Comparison of ENCODE assay signal across 9 cellular contexts in genomic region chr6:83708546-83708969, GRCh38. TPM values are rescaled to one million over a fixed set of nuclear protein-coding genes. Genes with fewer than 3 reads are reported as not detected.
A peak's percentile ranks its signal among the peaks of the same experiment; 100 is the strongest.
DNase-seq lines count a peak whose midpoint lies in the region; ATAC-seq and TF ChIP-seq lines count a peak whose summit lies in the region.
"Had no signal": no experiment of that assay in that cellular context is flagged by ENCODE, and none has a peak within 500 bp of the region (broad histone marks: within the 10 kb centered on the region; RNA-seq: fewer than 3 reads in every experiment).

No MANE protein-coding gene starts in this region.

- no peaks in the 10 kb centered on the region for H4K20me1 ChIP-seq in hepatocyte (ENCODE audit: insufficient read depth, poor library complexity, severe bottlenecking)

- H2AFZ ChIP-seq in hepatocyte, result peak overlapping the region; percentile 95

- H3K27ac ChIP-seq in VCaP, result peak overlapping the region; percentile 57; the same call in 1 of the 2 replicates
- no peak overlapping the region for H3K27ac ChIP-seq in hepatocyte
- no peak overlapping the region for H3K27ac ChIP-seq in spleen

- H3K27me3 ChIP-seq in hepatocyte, result peaks cover 65% of the 10 kb centered on the region
- peaks cover 0 to 63% (median 30%) of the 10 kb centered on the region in 7 donors for H3K27me3 ChIP-seq in spleen (replicated peaks in 1 of 7)

- no CpG with 5 or more reads among the region's 52 CpGs for WGBS in hepatocyte (ENCODE audit: low lambda C conversion rate, missing lambda C conversion rate)
- 0 to 3% (median 2%) methylated on average over 10 to 52 of the region's 52 CpGs for WGBS in spleen, 5 donors

- ATAC-seq in HG02981 (IDR thresholded peaks at IDR 0.05; ENCODE audit: unreplicated experiment) (no peak), GM21515 (IDR thresholded peaks at IDR 0.05; ENCODE audit: unreplicated experiment) (no peak)

- H3K4me3 ChIP-seq in hepatocyte, result peak overlapping the region; percentile 57
- peak overlapping the region in 7 of 8 donors; percentile 21 to 61 (median 37) for H3K4me3 ChIP-seq in spleen

- no peak for TF ChIP-seq POLR2A in spleen (IDR thresholded peaks at IDR 0.05)

- H3K4me1 ChIP-seq in hepatocyte (ENCODE audit: insufficient read depth) (no peaks in the 10 kb centered on the region), spleen (peaks cover 0 to 19% (median 11%) of the 10 kb centered on the region in 6 donors)

- H3K9me3 ChIP-seq in hepatocyte (ENCODE audit: low read depth) (peaks cover 4% of the 10 kb centered on the region), spleen (peaks cover 0 to 31% (median 20%) of the 10 kb centered on the region in 8 donors)

- no peaks in the 10 kb centered on the region for H3K79me2 ChIP-seq in hepatocyte

- no peak for TF ChIP-seq CTCF in VCaP (conservative IDR thresholded peaks at IDR 0.05)
- no peak for TF ChIP-seq CTCF in hepatocyte (IDR thresholded peaks at IDR 0.05; ENCODE audit: poor library complexity)
- TF ChIP-seq CTCF in spleen (IDR thresholded peaks at IDR 0.05 in 8 of 11, conservative IDR thresholded peaks at IDR 0.05 in 3 of 11), result no peak

- no peaks in the 10 kb centered on the region for H3K9me2 ChIP-seq in hepatocyte (replicated peaks; ENCODE audit: insufficient read depth)

- DNase-seq in NCI-H524 (lab: John Stamatoyannopoulos, UW) (peak; percentile 4 to 61), NCI-H524 treated with DMSO at 0.1 percent for 48 hours (lab: John Stamatoyannopoulos, UW) (no peak), hepatocyte (ENCODE audit: low spot score) (peak; percentile 21), spleen (no peak), SW 1271 (lab: John Stamatoyannopoulos, UW) (no peak)

- intact Hi-C loops in spleen (cut with DNase I; ENCODE audit: low total_unique reads), result no loop called here

- peak overlapping the region; percentile 98 for H3K4me2 ChIP-seq in hepatocyte

- no peaks in the 10 kb centered on the region for H3K36me3 ChIP-seq in hepatocyte (replicated peaks; ENCODE audit: insufficient read depth, low read depth)
- H3K36me3 ChIP-seq in spleen, result no peaks in the 10 kb centered on the region

RNA-seq across cellular contexts. Expression of gene SNAP91, which starts 0.3 kb away (rescaled TPM):
- total RNA-seq in hepatocyte, result 0.16 and 0.53 TPM in 2 replicates
- 0.43 and 1.4 TPM in 2 replicates for polyA plus RNA-seq in hepatocyte
- total RNA-seq in spleen, result 1 to 10 TPM in 4 of 7 donors, under 1 TPM in 3; 0.17 to 1.9 (median 1.0) TPM
- 1 to 10 TPM; 1.8 to 2.9 (median 2.6) TPM for polyA plus RNA-seq in spleen
- total RNA-seq: activated CD8-positive, alpha-beta memory T cell treated with anti-CD3 and anti-CD28 coated beads for 36 hours had no signal

Comparison
In these comparisons a context has a peak if more than half of its experiments do, and no peak if none do; other contexts are left out.
1. DNase-seq: peak in NCI-H524 (2 of 2) and hepatocyte (single experiment); none in NCI-H524 treated with DMSO at 0.1 percent for 48 hours (single experiment), spleen (single experiment) and SW 1271 (0 of 2).